24 cellular contexts compared by ENCODE assay signal in genomic region chr11:118412921-118413320, GRCh38. TPM values are rescaled to one million over a fixed set of nuclear protein-coding genes. Genes with fewer than 3 reads are reported as not detected.
A peak's percentile ranks its signal among the peaks of the same experiment; 100 is the strongest.
DNase-seq lines count a peak whose midpoint lies in the region; ATAC-seq and TF ChIP-seq lines count a peak whose summit lies in the region.
"Had no signal": no experiment of that assay in that cellular context is flagged by ENCODE, and none has a peak within 500 bp of the region (broad histone marks: within the 10 kb centered on the region; RNA-seq: fewer than 3 reads in every experiment).

No MANE protein-coding gene starts in this region.

- H3K27ac ChIP-seq in CD4-positive, alpha-beta T cell (ENCODE audit: low read depth, low read length) = no peak overlapping the region
- H3K27ac ChIP-seq: BLaER1, GM23248, RWPE1 had no signal

- intact Hi-C loops in CD4-positive, alpha-beta T cell (cut with DNase I, micrococcal nuclease) = no loop called here
- intact Hi-C loops in left colon (cut with DNase I, micrococcal nuclease) = no loop called here

- peaks cover 3% of the 10 kb centered on the region for H3K4me1 Mint-ChIP-seq in T-helper 2 cell treated with Interferon-gamma antibody and Interleukin-4, amounts not matched to agents 5 μg/mL and 100 μg/mL, for 36 hours (ENCODE audit: low read depth)
- H3K4me1 Mint-ChIP-seq in CD4-positive, alpha-beta T cell (ENCODE audit: low read depth) = peaks cover 11% of the 10 kb centered on the region

- POLR2A ChIA-PET in CD4-positive, alpha-beta T cell (lab: Charles Lee) = interaction anchor here (0.9 to 1.0 kb wide), 2 partner anchors 15 to 26 kb away, joined by 3 read pairs; no protein-coding TSS in a partner anchor

- no peaks in the 10 kb centered on the region for H3K9me3 ChIP-seq in CD4-positive, alpha-beta T cell (ENCODE audit: control insufficient read depth, low read length)
- H3K9me3 ChIP-seq: BLaER1, Caco-2 had no signal

- H3K27ac Mint-ChIP-seq in T-helper 2 cell treated with Interferon-gamma antibody and Interleukin-4, amounts not matched to agents 5 μg/mL and 100 μg/mL, for 36 hours = peak overlapping the region; percentile 2
- H3K27ac Mint-ChIP-seq in CD4-positive, alpha-beta T cell = peak overlapping the region; percentile 2

- H3K9me3 Mint-ChIP-seq in T-helper 2 cell treated with Interferon-gamma antibody and Interleukin-4, amounts not matched to agents 5 μg/mL and 100 μg/mL, for 36 hours = no peaks in the 10 kb centered on the region
- no peaks in the 10 kb centered on the region for H3K9me3 Mint-ChIP-seq in CD4-positive, alpha-beta T cell
- H3K9me3 Mint-ChIP-seq: CD4-positive, alpha-beta memory T cell; H9 had no signal

- no peak overlapping the region for H3K4me3 Mint-ChIP-seq in T-helper 2 cell treated with Interferon-gamma antibody and Interleukin-4, amounts not matched to agents 5 μg/mL and 100 μg/mL, for 36 hours
- H3K4me3 Mint-ChIP-seq in CD4-positive, alpha-beta T cell = no peak overlapping the region
- H3K4me3 Mint-ChIP-seq: CD4-positive, alpha-beta memory T cell; H9 had no signal

- no peak for DNase-seq in T-helper 2 cell treated with Interferon-gamma antibody and Interleukin-4, amounts not matched to agents 5 μg/mL and 100 μg/mL, for 36 hours (ENCODE audit: low spot score)
- no peak for DNase-seq in T-helper 2 cell
- no peak for DNase-seq in CD4-positive, alpha-beta T cell
- peak; percentile 17 for DNase-seq in NCI-H69 (lab: John Stamatoyannopoulos, UW)
- no peak for DNase-seq in left colon
- no peak for DNase-seq in nucleus accumbens (lab: John Stamatoyannopoulos, UW)
- no peak for DNase-seq in SK-N-DZ (ENCODE audit: low spot score)
- DNase-seq: Caco-2; CD4-positive, alpha-beta memory T cell; DMS79 treated with DMSO at 0.1 percent for 48 hours; GM23248; H9; Kasumi-1; NCI-H1092 treated with DMSO at 0.1 percent for 48 hours; NCI-H146; NCI-H1930; NCI-H2107; NCI-H524 treated with DMSO at 0.1 percent for 48 hours; NCI-H82; SHP77 treated with DMSO at 0.1 percent for 48 hours had no signal

- CTCF ChIA-PET in CD4-positive, alpha-beta T cell (lab: Charles Lee) = interaction anchor here (0.7 kb wide), 1 partner anchor 42 kb away, joined by 3 read pairs; no protein-coding TSS in a partner anchor

- peaks cover 26% of the 10 kb centered on the region for H3K36me3 Mint-ChIP-seq in T-helper 2 cell treated with Interferon-gamma antibody and Interleukin-4, amounts not matched to agents 5 μg/mL and 100 μg/mL, for 36 hours (ENCODE audit: low read depth)
- H3K36me3 Mint-ChIP-seq in CD4-positive, alpha-beta T cell (ENCODE audit: low read depth) = peaks cover 29% of the 10 kb centered on the region

- no peak for TF ChIP-seq CTCF in CD4-positive, alpha-beta T cell (IDR thresholded peaks at IDR 0.05)

- no peak for ATAC-seq in CD4-positive, alpha-beta T cell (ENCODE audit: poor library complexity)
- ATAC-seq in left colon = peak; percentile 85
- ATAC-seq: K562, SK-N-SH treated with all-trans-retinoic acid at 6 μM for 48 hours had no signal

- no peaks in the 10 kb centered on the region for H3K27me3 Mint-ChIP-seq in T-helper 2 cell treated with Interferon-gamma antibody and Interleukin-4, amounts not matched to agents 5 μg/mL and 100 μg/mL, for 36 hours (ENCODE audit: low read depth)
- H3K27me3 Mint-ChIP-seq in CD4-positive, alpha-beta T cell = no peaks in the 10 kb centered on the region
- H3K27me3 Mint-ChIP-seq: CD4-positive, alpha-beta memory T cell had no signal

- H3K27me3 ChIP-seq in CD4-positive, alpha-beta T cell (ENCODE audit: control insufficient read depth, insufficient read depth, low read length) = no peaks in the 10 kb centered on the region
- H3K27me3 ChIP-seq: BLaER1 had no signal

RNA-seq across cellular contexts. Expression of gene ATP5MG, which starts 11.5 kb away (rescaled TPM):
- total RNA-seq in CD4-positive, alpha-beta T cell = 100 to 1,000 TPM; 147 to 153 TPM
- 100 to 1,000 TPM; 233 to 328 TPM for total RNA-seq in left colon
- 34.8 and 69.6 TPM in 2 replicates for polyA plus RNA-seq in SK-N-DZ (2014; cell fraction: cytosol; rRNA removed)
- 24.8 and 26.6 TPM in 2 replicates for polyA plus RNA-seq in SK-N-DZ (2014; cell fraction: nucleus; rRNA removed)

RNA-seq across cellular contexts. Expression of gene KMT2A, which starts 23.4 kb away (rescaled TPM):
- 100 to 1,000 TPM; 135 to 140 TPM for total RNA-seq in CD4-positive, alpha-beta T cell
- total RNA-seq in left colon = 10 to 100 TPM; 41.9 to 45.2 TPM
- polyA plus RNA-seq in SK-N-DZ (2014; cell fraction: cytosol; rRNA removed) = 11.7 and 13.3 TPM in 2 replicates
- polyA plus RNA-seq in SK-N-DZ (2014; cell fraction: nucleus; rRNA removed) = 48.3 and 62.3 TPM in 2 replicates

RNA-seq across cellular contexts. Expression of gene UBE4A, which starts 53.5 kb away (rescaled TPM):
- total RNA-seq in CD4-positive, alpha-beta T cell = 10 to 100 TPM; 40.1 to 43.0 TPM
- total RNA-seq in left colon = 10 to 100 TPM; 40.3 to 45.6 TPM
- 15.9 and 17.7 TPM in 2 replicates for polyA plus RNA-seq in SK-N-DZ (2014; cell fraction: cytosol; rRNA removed)
- polyA plus RNA-seq in SK-N-DZ (2014; cell fraction: nucleus; rRNA removed) = 17.9 and 20.7 TPM in 2 replicates
